ENCODE assay signal across 8 cellular contexts in genomic region chr19:18379803-18380747, GRCh38. TPM values are rescaled to one million over a fixed set of nuclear protein-coding genes. Genes with fewer than 3 reads are reported as not detected.
DNase-seq lines count a peak whose midpoint lies in the region; ATAC-seq lines count a peak whose summit lies in the region.

No MANE protein-coding gene starts in this region.

- ATAC-seq in GM21526 (IDR thresholded peaks at IDR 0.05; ENCODE audit: low FRiP score, unreplicated experiment), result no peak
- ATAC-seq in GM18502 (IDR thresholded peaks at IDR 0.05; ENCODE audit: poor library complexity, unreplicated experiment), result no peak

- DNase-seq in DMS79 treated with DMSO at 0.1 percent for 48 hours (lab: John Stamatoyannopoulos, UW), result peak; percentile 12
- DNase-seq in DMS79 (lab: John Stamatoyannopoulos, UW), result no peak
- DNase-seq in amniotic epithelial cell (ENCODE audit: low read depth), result peak; percentile 30
- DNase-seq in kidney tubule cell (ENCODE audit: low spot score), result peak; percentile 96
- peak; percentile 94 for DNase-seq in ureter (ENCODE audit: low spot score)
- no peak for DNase-seq in NCI-H2171 (lab: John Stamatoyannopoulos, UW)

RNA-seq across cellular contexts. Expression of gene GDF15, which starts 5.9 kb away (rescaled TPM):
- total RNA-seq in ureter, result 84.1 TPM

RNA-seq across cellular contexts. Expression of gene LRRC25, which starts 17.3 kb away (rescaled TPM):
- total RNA-seq in ureter, result 3.6 TPM

RNA-seq across cellular contexts. Expression of gene SSBP4, which starts 39.1 kb away (rescaled TPM):
- 74.7 TPM for total RNA-seq in ureter

RNA-seq across cellular contexts. Expression of gene PGPEP1, which starts 39.7 kb away (rescaled TPM):
- total RNA-seq in ureter, result 48.5 TPM

RNA-seq across cellular contexts. Expression of gene LSM4, which starts 57.2 kb away (rescaled TPM):
- total RNA-seq in ureter, result 99.8 TPM

Comparison
In these comparisons a context has a peak if more than half of its experiments do, and no peak if none do; other contexts are left out.
1. DNase-seq: peak in DMS79 treated with DMSO at 0.1 percent for 48 hours (single experiment), amniotic epithelial cell (single experiment), kidney tubule cell (single experiment) and ureter (single experiment); none in DMS79 (single experiment) and NCI-H2171 (single experiment).